24 cellular contexts compared by ENCODE assay signal in the genomic region with DNA sequence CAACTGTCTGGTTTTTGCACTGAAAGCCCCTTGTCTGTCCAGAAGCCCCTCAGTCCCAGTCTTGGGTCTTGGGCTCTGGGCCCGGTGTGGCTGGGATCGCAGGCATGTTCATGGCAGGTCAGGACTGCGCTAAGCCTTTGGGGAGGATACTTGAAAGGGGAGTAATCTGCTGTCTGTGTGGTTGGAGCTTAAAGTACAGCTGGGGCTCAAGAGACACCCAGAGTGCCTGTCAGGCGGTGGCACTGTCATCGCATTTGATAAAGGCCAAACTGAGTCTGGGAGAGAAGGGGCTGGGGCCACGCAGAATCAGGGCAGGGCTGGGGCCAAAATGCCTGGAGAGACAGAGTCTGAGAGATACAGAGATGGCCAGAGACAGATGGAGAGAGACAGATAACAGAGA. TPM values are rescaled to one million over a fixed set of nuclear protein-coding genes. Genes with fewer than 3 reads are reported as not detected.
DNase-seq lines count a peak whose midpoint lies in the region; ATAC-seq, FAIRE-seq and TF ChIP-seq lines count a peak whose summit lies in the region.
"Had no signal": no experiment of that assay in that cellular context is flagged by ENCODE, and none has a peak within 500 bp of the region (broad histone marks: within the 10 kb centered on the region; RNA-seq: fewer than 3 reads in every experiment).

No MANE protein-coding gene starts in this region.

- no peak overlapping the region for H3K9ac ChIP-seq in mammary epithelial cell (ENCODE audit: insufficient read depth, low read length)
- H3K9ac ChIP-seq in GM12878 (ENCODE audit: control insufficient read depth, insufficient read depth, low read length): no peak overlapping the region
- H3K9ac ChIP-seq: KMS-11, parathyroid adenoma had no signal

- H3K79me2 ChIP-seq in mammary epithelial cell (ENCODE audit: insufficient read depth, low read length) (no peaks in the 10 kb centered on the region), GM12878 (ENCODE audit: control insufficient read depth, insufficient read depth, low read length) (no peaks in the 10 kb centered on the region)
- H3K79me2 ChIP-seq: parathyroid adenoma had no signal

- H3K27ac ChIP-seq in mammary epithelial cell (ENCODE audit: insufficient read depth, low read depth, low read length) (no peak overlapping the region), GM12878 (ENCODE audit: control insufficient read depth, insufficient read depth) (no peak overlapping the region), foreskin keratinocyte (no peak overlapping the region)
- H3K27ac ChIP-seq: C4-2B, dorsolateral prefrontal cortex, heart left ventricle, KMS-11, parathyroid adenoma had no signal

- H3K36me3 ChIP-seq in mammary epithelial cell (ENCODE audit: insufficient read depth, low read length): no peaks in the 10 kb centered on the region
- H3K36me3 ChIP-seq in GM12878 (ENCODE audit: control insufficient read depth in 2 of 2, insufficient read depth in 2 of 2, low read length in 1 of 2): peaks cover 3 to 5% of the 10 kb centered on the region in 2 experiments

- dilution Hi-C loops in mammary epithelial cell (cut with HindIII; ENCODE audit: low sequenced_read_pairs): loop anchor here (5.0 kb wide), 2 partner anchors 88 to 128 kb away; partner anchors contain the start of gene ATP13A1

- H3K27me3 Mint-ChIP-seq in MCF 10A (ENCODE audit: insufficient read depth, unreplicated experiment) (no peaks in the 10 kb centered on the region), type B pancreatic cell (peaks cover 13% of the 10 kb centered on the region)

- POLR2A ChIA-PET in MCF 10A (lab: Yijun Ruan, JAX) (interaction anchor here (0.6 kb wide), 1 partner anchor 431 kb away, joined by 3 read pairs; no protein-coding TSS in a partner anchor), GM12878 (lab: Charles Lee) (no interaction called here)

- peaks cover 11% of the 10 kb centered on the region for H3K4me1 Mint-ChIP-seq in MCF 10A (ENCODE audit: insufficient read depth, unreplicated experiment)
- H3K4me1 Mint-ChIP-seq in type B pancreatic cell (ENCODE audit: unreplicated experiment): peaks cover 21% of the 10 kb centered on the region

- TF ChIP-seq POLR2A in NB4 (IDR thresholded peaks at IDR 0.05; ENCODE audit: extremely low read depth, insufficient read length) (no peak), GM12878 (IDR thresholded peaks at IDR 0.05; ENCODE audit: low read depth, low read length) (no peak)

- WGBS in mammary epithelial cell (ENCODE audit: low coverage, missing lambda C conversion rate): 88% methylated on average over 6 of the region's 6 CpGs
- WGBS in GM12878 (ENCODE audit: insufficient coverage, insufficient replicate concordance, low lambda C conversion rate, missing lambda C conversion rate): 90% methylated on average over 6 of the region's 6 CpGs

- H4K20me1 ChIP-seq in mammary epithelial cell (ENCODE audit: insufficient read depth, low read length): no peaks in the 10 kb centered on the region
- H4K20me1 ChIP-seq in GM12878 (ENCODE audit: control insufficient read depth, insufficient read depth): no peaks in the 10 kb centered on the region

- in situ Hi-C loops in mammary epithelial cell (cut with MboI; ENCODE audit: low sequenced_read_pairs in 2 of 2) (loop anchor here in 1 of 2 donors (10.0 kb wide), 1 partner anchor 421 kb away; no protein-coding TSS in a partner anchor), GM12878 (cut with MboI) (loop anchor here (25.0 kb wide), 4 partner anchors 878 to 1503 kb away; partner anchors contain the start of genes ZNF66 and ZNF737)

- no peak for FAIRE-seq in GM12878 (lab: Jason Lieb, UNC)
- FAIRE-seq: GM12892 had no signal

- CTCF ChIA-PET in MCF 10A (lab: Yijun Ruan, JAX): interaction anchor here (1.7 to 8.1 kb wide), 3 partner anchors 70 to 116 kb away, joined by 4 to 107 read pairs (median 55); partner anchors contain the start of gene GMIP
- CTCF ChIA-PET in mammary epithelial cell (lab: Charles Lee; ENCODE audit: low non-redundant PET): interaction anchor here (0.6 kb wide), 1 partner anchor 19 kb away, joined by 3 read pairs; no protein-coding TSS in a partner anchor
- CTCF ChIA-PET in GM12878 (lab: Yijun Ruan, JAX): no interaction called here

- H3K4me2 ChIP-seq in mammary epithelial cell (ENCODE audit: insufficient read depth, low read depth, low read length) (no peak overlapping the region), GM12878 (ENCODE audit: control insufficient read depth, insufficient read depth) (no peak overlapping the region)
- H3K4me2 ChIP-seq: KMS-11 had no signal

- H3K27ac Mint-ChIP-seq in MCF 10A (ENCODE audit: low read depth, unreplicated experiment): no peak overlapping the region
- peak overlapping the region; percentile 14 for H3K27ac Mint-ChIP-seq in type B pancreatic cell
- H3K27ac Mint-ChIP-seq: activated naive CD4-positive, alpha-beta T cell treated with anti-CD3 and anti-CD28 coated beads, Interleukin-2, amount 10 ng/mL, durations not matched to agents 7 days and 5 days; natural killer cell had no signal

- no peak for TF ChIP-seq EP300 in GM12878 (IDR thresholded peaks at IDR 0.05; ENCODE audit: borderline replicate concordance in 1 of 2, control insufficient read depth in 1 of 2, low read depth in 2 of 2, low read length in 2 of 2)

- H3K4me3 ChIP-seq in mammary epithelial cell (replicated peaks in 1 of 3; ENCODE audit: insufficient read depth in 1 of 3, low read depth in 2 of 3, low read length in 3 of 3) (no peak overlapping the region), NB4 (ENCODE audit: low read depth, low read length) (no peak overlapping the region), GM12878 (no peak overlapping the region)
- H3K4me3 ChIP-seq: dorsolateral prefrontal cortex, heart left ventricle had no signal

- no peak for ATAC-seq in GM12878
- ATAC-seq in HG03159 (IDR thresholded peaks at IDR 0.05; ENCODE audit: unreplicated experiment): no peak
- no peak for ATAC-seq in foreskin keratinocyte
- ATAC-seq: left lobe of liver, natural killer cell had no signal

- DNase-seq in MCF 10A (ENCODE audit: unreplicated experiment) (no peak), mammary epithelial cell (no peak), NB4 (ENCODE audit: low read depth) (peak; percentile 48), GM12878 (ENCODE audit: low read depth, low spot score) (no peak), type B pancreatic cell (ENCODE audit: extremely low spot score, unreplicated experiment) (no peak), foreskin keratinocyte (no peak), HuH-7.5 (ENCODE audit: low spot score) (no peak)
- DNase-seq: activated CD4-positive, CD25-positive, alpha-beta regulatory T cell treated with anti-CD3 and anti-CD28 coated beads, Interleukin-2, amount 50 U/mL, for 72 hours; activated naive CD4-positive, alpha-beta T cell treated with anti-CD3 and anti-CD28 coated beads, Interleukin-2, amount 10 ng/mL, durations not matched to agents 7 days and 5 days; activated T-cell treated with anti-CD3 and anti-CD28 coated beads, Interleukin-2, amount 50 U/mL, for 1 hour; anterior cingulate cortex; DMS79; dorsolateral prefrontal cortex; heart left ventricle; natural killer cell; NCI-H1048; NCI-H187; NCI-H446 had no signal

- H3K4me1 ChIP-seq in mammary epithelial cell (ENCODE audit: insufficient read depth, low read length) (peaks cover 10% of the 10 kb centered on the region), GM12878 (ENCODE audit: control insufficient read depth, insufficient read depth, low read length) (no peaks in the 10 kb centered on the region), foreskin keratinocyte (no peaks in the 10 kb centered on the region)

- H3K4me3 Mint-ChIP-seq in MCF 10A (ENCODE audit: unreplicated experiment): no peak overlapping the region
- peak overlapping the region; percentile 1 for H3K4me3 Mint-ChIP-seq in type B pancreatic cell
- H3K4me3 Mint-ChIP-seq: activated naive CD4-positive, alpha-beta T cell treated with anti-CD3 and anti-CD28 coated beads, Interleukin-2, amount 10 ng/mL, durations not matched to agents 7 days and 5 days; natural killer cell had no signal

- H3K36me3 Mint-ChIP-seq in MCF 10A (ENCODE audit: insufficient read depth, unreplicated experiment) (peaks cover 19% of the 10 kb centered on the region), type B pancreatic cell (no peaks in the 10 kb centered on the region)
- H3K36me3 Mint-ChIP-seq: natural killer cell had no signal

- RAD21 ChIA-PET in GM12878 (lab: Charles Lee; ENCODE audit: unreplicated experiment): interaction anchor here (2.9 to 3.5 kb wide), 2 partner anchors 20 to 58 kb away, joined by 10 to 18 read pairs; no protein-coding TSS in a partner anchor

- intact Hi-C loops in MCF 10A (cut with micrococcal nuclease) (loop anchor here (5.0 kb wide), 1 partner anchor 423 kb away; no protein-coding TSS in a partner anchor), mammary epithelial cell (cut with micrococcal nuclease) (no loop called here), GM12878 (cut with micrococcal nuclease; ENCODE audit: unreplicated experiment) (no loop called here)

- H2AFZ ChIP-seq in mammary epithelial cell (ENCODE audit: low read depth, low read length) (no peak overlapping the region), GM12878 (ENCODE audit: control insufficient read depth, low read depth, low read length) (no peak overlapping the region)
- H2AFZ ChIP-seq: parathyroid adenoma had no signal

- BruUV-seq in MCF 10A (replicated peaks; lab: Mats Ljungman, UMichigan) (TSS peak; percentile 11), mammary epithelial cell (replicated peaks; lab: Mats Ljungman, UMichigan) (no TSS peak), GM12878 (replicated peaks; lab: Mats Ljungman, UMichigan) (TSS peak; percentile 45)

- SMC1A ChIA-PET in GM12878 (lab: Charles Lee; ENCODE audit: uncharacterized antibody, unreplicated experiment): no interaction called here

- TF ChIP-seq RAD21 in GM12878 (IDR thresholded peaks at IDR 0.05; ENCODE audit: insufficient read depth, low read depth, low read length): no peak

- TF ChIP-seq CTCF in MCF 10A (IDR thresholded peaks at IDR 0.05; ENCODE audit: unreplicated experiment) (no peak), mammary epithelial cell (conservative IDR thresholded peaks at IDR 0.05 in 1 of 2, IDR thresholded peaks at IDR 0.05 in 1 of 2; ENCODE audit: extremely low read depth in 1 of 2, insufficient read depth in 1 of 2, low read depth in 1 of 2, low read length in 2 of 2) (no peak), NB4 (IDR thresholded peaks at IDR 0.05; ENCODE audit: low read depth, low read length) (no peak), GM12878 (IDR thresholded peaks at IDR 0.05 in 2 of 3, conservative IDR thresholded peaks at IDR 0.05 in 1 of 3; ENCODE audit: control insufficient read depth in 2 of 3, extremely low read depth in 1 of 3, insufficient read depth in 1 of 3, low read depth in 3 of 3, low read length in 3 of 3) (no peak), type B pancreatic cell (conservative IDR thresholded peaks at IDR 0.05) (no peak), foreskin keratinocyte (conservative IDR thresholded peaks at IDR 0.05) (no peak)

- H3K9me3 Mint-ChIP-seq in MCF 10A (ENCODE audit: unreplicated experiment) (no peaks in the 10 kb centered on the region), type B pancreatic cell (no peaks in the 10 kb centered on the region)
- H3K9me3 Mint-ChIP-seq: activated naive CD4-positive, alpha-beta T cell treated with anti-CD3 and anti-CD28 coated beads, Interleukin-2, amount 10 ng/mL, durations not matched to agents 7 days and 5 days; natural killer cell had no signal

- H3K9me3 ChIP-seq in mammary epithelial cell (replicated peaks; ENCODE audit: insufficient read depth, low read length): no peaks in the 10 kb centered on the region
- H3K9me3 ChIP-seq in GM12878 (replicated peaks; ENCODE audit: control insufficient read depth, insufficient read depth, low read length): no peaks in the 10 kb centered on the region
- H3K9me3 ChIP-seq: heart left ventricle had no signal

- H3K27me3 ChIP-seq in mammary epithelial cell (ENCODE audit: insufficient read depth, low read length) (peaks cover 4% of the 10 kb centered on the region), GM12878 (replicated peaks in 1 of 2; ENCODE audit: control insufficient read depth in 2 of 2, insufficient read depth in 2 of 2, low read length in 1 of 2) (peaks cover 0 to 3% of the 10 kb centered on the region in 2 experiments; a peak in 1 of 4 replicates), foreskin keratinocyte (peaks cover 31% of the 10 kb centered on the region)

RNA-seq across cellular contexts. Expression of gene CILP2, which starts 4.2 kb away (rescaled TPM):
- total RNA-seq in MCF 10A (2022) (0.12 and 0.29 TPM in 2 replicates), mammary epithelial cell (1 to 10 TPM in 1 of 2 donors, under 1 TPM in 1; 0.67 to 1.1 TPM), GM12878 (2014; rRNA removed) (0.06 TPM in 1 of 2 replicates, not detected in the other), GM12878 (2014; rRNA removed; fragmentation: Illumina TruSeq; extraction: Trizol) (not detected in 2 replicates), GM12878 (2021) (0.05 TPM in 1 of 2 replicates, not detected in the other), type B pancreatic cell (ENCODE audit: low replicate concordance) (0.74 and 3.2 TPM in 2 replicates), foreskin keratinocyte (0.21 and 0.24 TPM in 2 replicates)
- polyA plus RNA-seq in mammary epithelial cell (0.12 TPM), GM12878 (2011; rRNA removed) (not detected in 2 replicates), GM12878 (2014; fragmentation: Illumina TruSeq; extraction: Trizol) (not detected in 2 replicates), GM12878 (2014; fragmentation: Nextera tagmentation; extraction: Ambion mirVana) (not detected), GM12878 (2014; rRNA removed) (0.08 TPM in 1 of 2 replicates, not detected in the other), GM12878 (2016; fragmentation: Nextera tagmentation; extraction: Ambion mirVana) (under 1 TPM in 1 of 2 experiments, not detected in 1; 0.05 TPM), foreskin keratinocyte (0.08 and 0.12 TPM in 2 replicates)
- polyA minus RNA-seq in mammary epithelial cell: 0.36 TPM
- total RNA-seq in GM12878 (2013; cell fraction: nucleolus; rRNA removed): 0.34 and 0.77 TPM in 2 replicates
- not detected for polyA plus RNA-seq in GM12878 (2011; ENCODE audit: low read depth)
- 0.05 TPM in 1 of 2 replicates, not detected in the other for polyA plus RNA-seq in GM12878 (2011; cell fraction: cytosol; rRNA removed)
- polyA plus RNA-seq in GM12878 (2011; cell fraction: nucleus; rRNA removed): 0.12 and 0.16 TPM in 2 replicates
- polyA plus RNA-seq in GM12878 (2012): 0.11 and 0.12 TPM in 2 replicates
- polyA minus RNA-seq in GM12878 (2011; rRNA and poly(A)+ RNA removed): not detected in 2 replicates
- not detected in 2 replicates for polyA minus RNA-seq in GM12878 (2011; cell fraction: cytosol; rRNA and poly(A)+ RNA removed)
- polyA minus RNA-seq in GM12878 (2011; cell fraction: nucleus; rRNA and poly(A)+ RNA removed): not detected in 2 replicates

RNA-seq across cellular contexts. Expression of gene YJEFN3, which starts 5.1 kb away (rescaled TPM):
- total RNA-seq in MCF 10A (2022) (11.9 and 21.7 TPM in 2 replicates), mammary epithelial cell (1 to 10 TPM in 1 of 2 donors, under 1 TPM in 1; 0.17 to 4.1 TPM), GM12878 (2014; rRNA removed) (0.96 and 0.98 TPM in 2 replicates), GM12878 (2014; rRNA removed; fragmentation: Illumina TruSeq; extraction: Trizol) (1.2 and 1.4 TPM in 2 replicates), GM12878 (2021) (5.6 and 5.9 TPM in 2 replicates), type B pancreatic cell (ENCODE audit: low replicate concordance) (12.2 and 23.2 TPM in 2 replicates), foreskin keratinocyte (0.35 and 0.51 TPM in 2 replicates)
- polyA plus RNA-seq in mammary epithelial cell (0.68 TPM), GM12878 (2011; rRNA removed) (2.4 and 2.6 TPM in 2 replicates), GM12878 (2014; fragmentation: Illumina TruSeq; extraction: Trizol) (4.6 and 5.2 TPM in 2 replicates), GM12878 (2014; fragmentation: Nextera tagmentation; extraction: Ambion mirVana) (under 1 TPM; 0.05 to 0.08 TPM), GM12878 (2014; rRNA removed) (5.5 and 6.2 TPM in 2 replicates), GM12878 (2016; fragmentation: Nextera tagmentation; extraction: Ambion mirVana) (1 to 10 TPM; 6.3 to 6.9 TPM), foreskin keratinocyte (0.65 and 0.66 TPM in 2 replicates)
- 0.16 TPM for polyA minus RNA-seq in mammary epithelial cell
- 6.9 and 7.3 TPM in 2 replicates for total RNA-seq in GM12878 (2013; cell fraction: nucleolus; rRNA removed)
- 1.0 TPM for polyA plus RNA-seq in GM12878 (2011; ENCODE audit: low read depth)
- 1.6 and 4.3 TPM in 2 replicates for polyA plus RNA-seq in GM12878 (2011; cell fraction: cytosol; rRNA removed)
- polyA plus RNA-seq in GM12878 (2011; cell fraction: nucleus; rRNA removed): 37.2 and 59.5 TPM in 2 replicates
- polyA plus RNA-seq in GM12878 (2012): 3.6 and 5.1 TPM in 2 replicates
- 0.95 and 1.4 TPM in 2 replicates for polyA minus RNA-seq in GM12878 (2011; rRNA and poly(A)+ RNA removed)
- 1.2 and 1.4 TPM in 2 replicates for polyA minus RNA-seq in GM12878 (2011; cell fraction: cytosol; rRNA and poly(A)+ RNA removed)
- polyA minus RNA-seq in GM12878 (2011; cell fraction: nucleus; rRNA and poly(A)+ RNA removed): 1.8 and 7.4 TPM in 2 replicates

RNA-seq across cellular contexts. Expression of gene NDUFA13, which starts 17.8 kb away (rescaled TPM):
- total RNA-seq in MCF 10A (2022) (354 and 393 TPM in 2 replicates), mammary epithelial cell (100 to 1,000 TPM; 136 to 221 TPM), GM12878 (2014; rRNA removed) (263 and 284 TPM in 2 replicates), GM12878 (2014; rRNA removed; fragmentation: Illumina TruSeq; extraction: Trizol) (303 and 329 TPM in 2 replicates), GM12878 (2021) (462 and 473 TPM in 2 replicates), type B pancreatic cell (ENCODE audit: low replicate concordance) (396 and 419 TPM in 2 replicates), foreskin keratinocyte (260 and 261 TPM in 2 replicates)
- polyA plus RNA-seq in mammary epithelial cell (444 TPM), GM12878 (2011; rRNA removed) (282 and 475 TPM in 2 replicates), GM12878 (2014; fragmentation: Illumina TruSeq; extraction: Trizol) (53.4 and 224 TPM in 2 replicates), GM12878 (2014; fragmentation: Nextera tagmentation; extraction: Ambion mirVana) (100 to 1,000 TPM; 232 to 449 TPM), GM12878 (2014; rRNA removed) (528 and 564 TPM in 2 replicates), GM12878 (2016; fragmentation: Nextera tagmentation; extraction: Ambion mirVana) (100 to 1,000 TPM; 566 to 586 TPM), foreskin keratinocyte (259 and 301 TPM in 2 replicates)
- 141 TPM for polyA minus RNA-seq in mammary epithelial cell
- total RNA-seq in GM12878 (2013; cell fraction: nucleolus; rRNA removed): 144 and 157 TPM in 2 replicates
- polyA plus RNA-seq in GM12878 (2011; ENCODE audit: low read depth): 1,149 TPM
- polyA plus RNA-seq in GM12878 (2011; cell fraction: cytosol; rRNA removed): 834 and 1,057 TPM in 2 replicates
- 373 and 417 TPM in 2 replicates for polyA plus RNA-seq in GM12878 (2011; cell fraction: nucleus; rRNA removed)
- 244 and 350 TPM in 2 replicates for polyA plus RNA-seq in GM12878 (2012)
- polyA minus RNA-seq in GM12878 (2011; rRNA and poly(A)+ RNA removed): 117 and 160 TPM in 2 replicates
- polyA minus RNA-seq in GM12878 (2011; cell fraction: cytosol; rRNA and poly(A)+ RNA removed): 69.2 and 95.4 TPM in 2 replicates
- 44.1 and 69.0 TPM in 2 replicates for polyA minus RNA-seq in GM12878 (2011; cell fraction: nucleus; rRNA and poly(A)+ RNA removed)

RNA-seq across cellular contexts. Expression of gene TSSK6, which starts 18.5 kb away (rescaled TPM):
- 4.8 and 6.6 TPM in 2 replicates for total RNA-seq in MCF 10A (2022)
- 1 to 10 TPM; 2.7 to 2.8 TPM for total RNA-seq in mammary epithelial cell
- 0.88 TPM for polyA plus RNA-seq in mammary epithelial cell
- not detected for polyA minus RNA-seq in mammary epithelial cell
- total RNA-seq in GM12878 (2013; cell fraction: nucleolus; rRNA removed): 10.2 and 12.0 TPM in 2 replicates
- 0.82 and 1.6 TPM in 2 replicates for total RNA-seq in GM12878 (2014; rRNA removed)
- 0.49 and 0.55 TPM in 2 replicates for total RNA-seq in GM12878 (2014; rRNA removed; fragmentation: Illumina TruSeq; extraction: Trizol)
- total RNA-seq in GM12878 (2021): 2.3 and 2.9 TPM in 2 replicates
- polyA plus RNA-seq in GM12878 (2011; ENCODE audit: low read depth): 0.58 TPM
- 0.76 and 1.5 TPM in 2 replicates for polyA plus RNA-seq in GM12878 (2011; rRNA removed)
- polyA plus RNA-seq in GM12878 (2011; cell fraction: cytosol; rRNA removed): 3.1 and 4.8 TPM in 2 replicates
- 12.7 and 13.5 TPM in 2 replicates for polyA plus RNA-seq in GM12878 (2011; cell fraction: nucleus; rRNA removed)
- polyA plus RNA-seq in GM12878 (2012): 1.7 and 2.8 TPM in 2 replicates
- 0.06 TPM in 1 of 2 replicates, not detected in the other for polyA plus RNA-seq in GM12878 (2014; fragmentation: Illumina TruSeq; extraction: Trizol)
- not detected for polyA plus RNA-seq in GM12878 (2014; fragmentation: Nextera tagmentation; extraction: Ambion mirVana)
- polyA plus RNA-seq in GM12878 (2014; rRNA removed): 3.6 and 3.7 TPM in 2 replicates
- polyA plus RNA-seq in GM12878 (2016; fragmentation: Nextera tagmentation; extraction: Ambion mirVana): under 1 TPM; 0.38 to 0.47 TPM
- 1.7 and 5.9 TPM in 2 replicates for polyA minus RNA-seq in GM12878 (2011; rRNA and poly(A)+ RNA removed)
- polyA minus RNA-seq in GM12878 (2011; cell fraction: cytosol; rRNA and poly(A)+ RNA removed): 2.1 and 3.7 TPM in 2 replicates
- 13.4 and 18.7 TPM in 2 replicates for polyA minus RNA-seq in GM12878 (2011; cell fraction: nucleus; rRNA and poly(A)+ RNA removed)
- total RNA-seq in type B pancreatic cell (ENCODE audit: low replicate concordance): 1.5 and 2.3 TPM in 2 replicates
- 0.44 and 0.53 TPM in 2 replicates for total RNA-seq in foreskin keratinocyte
- polyA plus RNA-seq in foreskin keratinocyte: 0.34 and 0.38 TPM in 2 replicates
